2 cellular contexts compared by ENCODE assay signal in genomic region chr7:48087349-48087748, GRCh38.
A peak's percentile ranks its signal among the peaks of the same experiment; 100 is the strongest.
TF ChIP-seq lines count a peak whose summit lies in the region.

No MANE protein-coding gene starts in this region.

TF ChIP-seq in liver, 16 proteins besides CTCF, POLR2A, EP300 and RAD21:
- TF ChIP-seq HNF4G (IDR thresholded peaks at IDR 0.05) (no peak), JUND (IDR thresholded peaks at IDR 0.05) (no peak)

TF ChIP-seq in HepG2, 621 proteins besides CTCF, POLR2A, EP300 and RAD21:
- TF ChIP-seq ARNT (IDR thresholded peaks at IDR 0.05) (no peak), ATF4 (CRISPR knock-in tag; IDR thresholded peaks at IDR 0.05) (0 out of 4 replicates have a peak, but pooled peaks of 1 of the 2 experiments have one; percentile 20)
TF ChIP-seq in HepG2: peak in this region for 1.
